ENCODE assay signal across 29 cellular contexts in genomic region chr1:4671828-4672227, GRCh38. TPM values are rescaled to one million over a fixed set of nuclear protein-coding genes. Genes with fewer than 3 reads are reported as not detected.
"Had no signal": no experiment of that assay in that cellular context is flagged by ENCODE, and none has a peak within 500 bp of the region (broad histone marks: within the 10 kb centered on the region; RNA-seq: fewer than 3 reads in every experiment).

No MANE protein-coding gene starts in this region.

- H3K4me1 ChIP-seq: colonic mucosa, esophagus muscularis mucosa, esophagus squamous epithelium, gastrocnemius medialis, gastroesophageal sphincter, heart left ventricle, heart right ventricle had no signal

- H3K27me3 ChIP-seq: colonic mucosa, dorsolateral prefrontal cortex, foreskin keratinocyte, gastrocnemius medialis had no signal

- H3K9me3 ChIP-seq: colonic mucosa, esophagus muscularis mucosa, esophagus squamous epithelium, gastrocnemius medialis, heart left ventricle, heart right ventricle had no signal

- ATAC-seq: effector memory CD8-positive, alpha-beta T cell; esophagus mucosa; foreskin keratinocyte; gastrocnemius medialis; gastroesophageal sphincter; heart left ventricle; heart right ventricle had no signal

- FAIRE-seq: colon, endometrium, endothelial cell of umbilical vein, frontal cortex had no signal

- H3K27ac ChIP-seq: colonic mucosa, coronary artery, epithelial cell of prostate, esophagus muscularis mucosa, esophagus squamous epithelium, foreskin keratinocyte, gastrocnemius medialis, gastroesophageal sphincter, heart left ventricle, heart right ventricle had no signal

- H3K36me3 ChIP-seq: colonic mucosa, esophagus muscularis mucosa, esophagus squamous epithelium, gastrocnemius medialis, gastroesophageal sphincter, heart left ventricle, heart right ventricle had no signal

- H3K4me3 ChIP-seq: colonic mucosa, coronary artery, dorsolateral prefrontal cortex, esophagus muscularis mucosa, esophagus squamous epithelium, gastrocnemius medialis, gastroesophageal sphincter, heart left ventricle, heart right ventricle had no signal

- DNase-seq: colonic mucosa; cortex of kidney; dermis blood vessel endothelial cell; dorsolateral prefrontal cortex; effector CD4-positive, alpha-beta T cell; effector CD8-positive, alpha-beta T cell; effector memory CD4-positive, alpha-beta T cell; effector memory CD8-positive, alpha-beta T cell; endodermal cell; erythroblast; esophagus squamous epithelium; foreskin fibroblast; foreskin keratinocyte; foreskin melanocyte; gastrocnemius medialis; glutamatergic neuron; head of caudate nucleus; heart left ventricle; heart right ventricle had no signal

RNA-seq across cellular contexts. Expression of gene AJAP1, which starts 17.4 kb away (rescaled TPM):
- total RNA-seq: endothelial cell of umbilical vein, fibroblast of lung had no signal
